In the genomic region with DNA sequence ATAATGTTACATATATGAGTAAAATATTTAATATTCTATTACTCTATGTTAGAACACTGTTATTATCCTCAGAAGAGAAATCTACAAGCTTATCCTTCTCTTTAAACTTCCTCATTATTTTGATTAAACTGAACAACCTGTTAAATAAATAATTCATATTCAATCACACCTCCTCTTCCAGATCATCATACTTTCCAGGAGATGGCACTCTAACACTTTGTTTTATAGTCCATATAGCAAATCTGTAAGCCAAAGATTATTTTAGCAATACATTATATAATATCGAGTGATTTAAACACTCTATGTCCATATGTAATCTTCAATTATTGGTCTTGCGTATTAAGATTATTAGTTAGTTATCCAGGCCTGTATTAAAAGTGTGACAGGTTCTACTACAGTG, we compare ENCODE assay signal across 8 cellular contexts.
A peak's percentile ranks its signal among the peaks of the same experiment; 100 is the strongest.
DNase-seq lines count a peak whose midpoint lies in the region; ATAC-seq, FAIRE-seq and TF ChIP-seq lines count a peak whose summit lies in the region.

No MANE protein-coding gene starts in this region.

- no peak overlapping the region for H3T11ph ChIP-seq in H9 (ENCODE audit: low read length)

- H3K27me3 ChIP-seq in H9 (ENCODE audit: insufficient read depth, low read length) (no peaks in the 10 kb centered on the region), K562 (ENCODE audit: control insufficient read depth in 2 of 2, insufficient read depth in 2 of 2, low read length in 2 of 2) (no peaks in the 10 kb centered on the region)

- H3K27ac ChIP-seq in H9 (ENCODE audit: insufficient read length, low read depth, low read length), result no peak overlapping the region
- no peak overlapping the region for H3K27ac ChIP-seq in K562 (ENCODE audit: extremely low read depth, low read depth, low read length)

- no peaks in the 10 kb centered on the region for H3K9me3 ChIP-seq in H9 (ENCODE audit: control insufficient read depth, low read depth, low read length)
- H3K9me3 ChIP-seq in K562 (replicated peaks; ENCODE audit: control insufficient read depth, insufficient read depth, low read depth, low read length), result no peaks in the 10 kb centered on the region; the same call in none of the 2 replicates

- H2BK15ac ChIP-seq in H9 (ENCODE audit: low read depth, low read length), result no peak overlapping the region

- no peak overlapping the region for H2AFZ ChIP-seq in H9 (ENCODE audit: low read length)
- H2AFZ ChIP-seq in K562 (ENCODE audit: low read depth, low read length), result no peak overlapping the region

- H4K20me1 ChIP-seq in H9 (ENCODE audit: control insufficient read depth, insufficient read depth, insufficient read length), result no peaks in the 10 kb centered on the region
- no peaks in the 10 kb centered on the region for H4K20me1 ChIP-seq in K562 (replicated peaks; ENCODE audit: control insufficient read depth, insufficient read depth, low read length)

- no peak overlapping the region for H2BK20ac ChIP-seq in H9 (ENCODE audit: low read depth, low read length, poor library complexity, severe bottlenecking)

- H3K23me2 ChIP-seq in H9 (ENCODE audit: insufficient read length, low read depth, low read length, poor library complexity, severe bottlenecking), result no peaks in the 10 kb centered on the region

- no peak overlapping the region for H3K4me3 ChIP-seq in K562

- H2BK120ac ChIP-seq in H9 (ENCODE audit: low read depth, low read length, poor library complexity, severe bottlenecking), result no peak overlapping the region

- H3K4ac ChIP-seq in H9 (ENCODE audit: low read depth, low read length), result no peak overlapping the region

- H3K27ac Mint-ChIP-seq in H9, result no peak overlapping the region
- no peak overlapping the region for H3K27ac Mint-ChIP-seq in neural crest cell (ENCODE audit: unreplicated experiment)
- H3K27ac Mint-ChIP-seq in nephron progenitor cell, result no peak overlapping the region
- no peak overlapping the region for H3K27ac Mint-ChIP-seq in activated T-helper 17 cell treated with anti-CD3 and anti-CD28 coated beads, Interleukin-2, amount 50 U/mL, for 72 hours

- CTCF ChIA-PET in K562 (lab: Yijun Ruan, JAX; ENCODE audit: low intra/inter-chr PET ratio), result no interaction called here

- H3K4me3 Mint-ChIP-seq in H9 (no peak overlapping the region), neural crest cell (no peak overlapping the region), nephron progenitor cell (no peak overlapping the region)
- H3K4me3 Mint-ChIP-seq in activated T-helper 17 cell treated with anti-CD3 and anti-CD28 coated beads, Interleukin-2, amount 50 U/mL, for 72 hours, result no peak overlapping the region

- BruUV-seq in K562 (replicated peaks; lab: Mats Ljungman, UMichigan), result no TSS peak

- no peak overlapping the region for H3K14ac ChIP-seq in H9 (ENCODE audit: insufficient read depth, low read length)

- H3K4me2 ChIP-seq in H9 (ENCODE audit: insufficient read depth, insufficient read length, low read length) (no peak overlapping the region), K562 (ENCODE audit: insufficient read depth, low read length) (no peak overlapping the region)

- in situ Hi-C loops in K562 (cut with MboI), result no loop called here

- POLR2A ChIA-PET in K562 (lab: Yijun Ruan, JAX), result no interaction called here

- no peak overlapping the region for H2BK12ac ChIP-seq in H9 (ENCODE audit: insufficient read length, low read depth, low read length)

- H3K36me3 ChIP-seq in K562 (ENCODE audit: control insufficient read depth, insufficient read depth, low read length), result no peaks in the 10 kb centered on the region

- TF ChIP-seq RAD21 in K562 (CRISPR knock-in tag; conservative IDR thresholded peaks at IDR 0.05 in 1 of 2, IDR thresholded peaks at IDR 0.05 in 1 of 2), result peak; percentile 38 to 77

- H2AK5ac ChIP-seq in H9 (ENCODE audit: insufficient read length, low read length), result no peak overlapping the region

- no peak for TF ChIP-seq EP300 in K562 (IDR thresholded peaks at IDR 0.05; ENCODE audit: low read length)

- ATAC-seq in K562 (no peak; the same call in 2 of the 3 replicates), GM21381 (IDR thresholded peaks at IDR 0.05; ENCODE audit: unreplicated experiment) (no peak)
- ATAC-seq in activated T-helper 17 cell treated with anti-CD3 and anti-CD28 coated beads, Interleukin-2, amount 50 U/mL, for 72 hours (replicated peaks), result no peak

- H3K4me1 ChIP-seq in H9 (ENCODE audit: insufficient read depth, low read length), result no peaks in the 10 kb centered on the region
- H3K4me1 ChIP-seq in K562 (replicated peaks in 1 of 2; ENCODE audit: control insufficient read depth in 2 of 2, insufficient read depth in 2 of 2, low read length in 2 of 2), result no peaks in the 10 kb centered on the region

- no CpG with 5 or more reads among the region's 2 CpGs for WGBS in H9 (ENCODE audit: extremely low coverage, insufficient read length, low lambda C conversion rate)
- 11% methylated on average over 2 of the region's 2 CpGs for WGBS in K562 (ENCODE audit: insufficient coverage, low coverage, missing lambda C conversion rate)

- FAIRE-seq in K562 (lab: Jason Lieb, UNC), result no peak

- no peak overlapping the region for H3K9ac ChIP-seq in H9 (ENCODE audit: extremely low read depth, insufficient read length, low read length)
- no peak overlapping the region for H3K9ac ChIP-seq in K562 (ENCODE audit: insufficient read depth in 1 of 2, low read depth in 2 of 2, low read length in 2 of 2)

- TF ChIP-seq CTCF in H9 (conservative IDR thresholded peaks at IDR 0.05) (peak; percentile 67), K562 (IDR thresholded peaks at IDR 0.05 in 2 of 3, conservative IDR thresholded peaks at IDR 0.05 in 1 of 3; ENCODE audit: insufficient read depth in 2 of 3, low read depth in 1 of 3, low read length in 3 of 3) (peak in 2 of 3 experiments; percentile 14 to 34; a peak in 2 of 6 replicates), neural crest cell (conservative IDR thresholded peaks at IDR 0.05) (peak; percentile 70), nephron progenitor cell (IDR thresholded peaks at IDR 0.05) (no peak)

- H3K9me3 Mint-ChIP-seq in H9, result peaks cover 5 to 11% of the 10 kb centered on the region in 2 experiments
- H3K9me3 Mint-ChIP-seq in neural crest cell, result peaks cover 7% of the 10 kb centered on the region
- peaks cover 6% of the 10 kb centered on the region for H3K9me3 Mint-ChIP-seq in nephron progenitor cell
- H3K9me3 Mint-ChIP-seq in activated T-helper 17 cell treated with anti-CD3 and anti-CD28 coated beads, Interleukin-2, amount 50 U/mL, for 72 hours, result no peaks in the 10 kb centered on the region

- DNase-seq in H9 (no peak), NCI-H2171 treated with DMSO at 0.1 percent for 48 hours (lab: John Stamatoyannopoulos, UW) (peak; percentile 59), K562 (ENCODE audit: extremely low read depth in 1 of 4, low spot score in 3 of 4) (peak in 1 of 4 experiments; percentile 11), neural crest cell (ENCODE audit: low read depth, low spot score) (no peak), nephron progenitor cell (no peak), SKM-1 (lab: John Stamatoyannopoulos, UW; ENCODE audit: unreplicated experiment) (no peak)

- H3K4me1 Mint-ChIP-seq in H9 (no peaks in the 10 kb centered on the region), neural crest cell (no peaks in the 10 kb centered on the region), nephron progenitor cell (no peaks in the 10 kb centered on the region)
- no peaks in the 10 kb centered on the region for H3K4me1 Mint-ChIP-seq in activated T-helper 17 cell treated with anti-CD3 and anti-CD28 coated beads, Interleukin-2, amount 50 U/mL, for 72 hours

- no peaks in the 10 kb centered on the region for H3K27me3 Mint-ChIP-seq in H9 (ENCODE audit: low read depth)
- H3K27me3 Mint-ChIP-seq in neural crest cell (ENCODE audit: low read depth), result no peaks in the 10 kb centered on the region
- peaks cover 3% of the 10 kb centered on the region for H3K27me3 Mint-ChIP-seq in nephron progenitor cell (ENCODE audit: low read depth, poor library complexity)
- no peaks in the 10 kb centered on the region for H3K27me3 Mint-ChIP-seq in activated T-helper 17 cell treated with anti-CD3 and anti-CD28 coated beads, Interleukin-2, amount 50 U/mL, for 72 hours

- H4K8ac ChIP-seq in H9 (replicated peaks; ENCODE audit: insufficient read length, low read depth, low read length), result no peak overlapping the region

- no peak overlapping the region for H3K56ac ChIP-seq in H9 (ENCODE audit: insufficient read length, low read depth, low read length)

- H3K18ac ChIP-seq in H9 (ENCODE audit: insufficient read length, low read depth, low read length), result no peak overlapping the region

- no peak overlapping the region for H4K5ac ChIP-seq in H9 (ENCODE audit: insufficient read length, low read depth, low read length)

- no peaks in the 10 kb centered on the region for H3K79me1 ChIP-seq in H9 (ENCODE audit: insufficient read depth, low read depth, low read length, poor library complexity, severe bottlenecking)

- peaks cover 5 to 11% (median 9%) of the 10 kb centered on the region in 3 experiments; a peak in 6 of 7 replicates for H3K36me3 Mint-ChIP-seq in H9 (ENCODE audit: insufficient read depth in 1 of 3, low read depth in 3 of 3)
- no peaks in the 10 kb centered on the region for H3K36me3 Mint-ChIP-seq in neural crest cell (ENCODE audit: low read depth)
- no peaks in the 10 kb centered on the region for H3K36me3 Mint-ChIP-seq in nephron progenitor cell (ENCODE audit: low read depth)
- H3K36me3 Mint-ChIP-seq in activated T-helper 17 cell treated with anti-CD3 and anti-CD28 coated beads, Interleukin-2, amount 50 U/mL, for 72 hours (ENCODE audit: low read depth), result no peaks in the 10 kb centered on the region

- TF ChIP-seq POLR2A in K562 (conservative IDR thresholded peaks at IDR 0.05), result no peak

- no peaks in the 10 kb centered on the region for H3K9me1 ChIP-seq in K562 (ENCODE audit: control insufficient read depth, insufficient read depth, low read length)

- H4K91ac ChIP-seq in H9 (ENCODE audit: insufficient read length, low read depth, low read length), result no peak overlapping the region

- H3K79me2 ChIP-seq in H9 (ENCODE audit: insufficient read depth, low read length) (no peaks in the 10 kb centered on the region), K562 (ENCODE audit: control insufficient read depth, insufficient read depth, low read length) (no peaks in the 10 kb centered on the region)

- H3K23ac ChIP-seq in H9 (ENCODE audit: insufficient read length, low read depth, low read length), result no peak overlapping the region

- H2BK5ac ChIP-seq in H9 (ENCODE audit: insufficient read length, low read length), result no peak overlapping the region

- intact Hi-C loops in K562 (cut with micrococcal nuclease), result no loop called here

TF ChIP-seq in K562, 482 proteins besides CTCF, POLR2A, EP300 and RAD21 (continues in another document):
- no peak for TF ChIP-seq TBP (optimal IDR thresholded peaks at IDR 0.05; ENCODE audit: low read depth, low read length)
